In genomic region chr5:157571357-157571827, GRCh38 we compare ENCODE assay signal across 1 cellular context.
TF ChIP-seq lines count a peak whose summit lies in the region.

No MANE protein-coding gene starts in this region.

TF ChIP-seq in SK-N-SH, 30 proteins besides CTCF, POLR2A, EP300 and RAD21 (continued from another document):
- TF ChIP-seq MEF2A (IDR thresholded peaks at IDR 0.05; ENCODE audit: borderline replicate concordance, low read depth), result peak; percentile 52; the same call in 1 of the 2 replicates
- no peak for TF ChIP-seq USF1 (IDR thresholded peaks at IDR 0.05; ENCODE audit: borderline replicate concordance, low read depth)
- no peak for TF ChIP-seq ELF1 (IDR thresholded peaks at IDR 0.05)
- TF ChIP-seq REST (IDR thresholded peaks at IDR 0.05; ENCODE audit: low read depth, low read length), result no peak; the same call in 1 of the 2 replicates
- TF ChIP-seq EZH2phosphoT487 (IDR thresholded peaks at IDR 0.05; ENCODE audit: borderline replicate concordance, low read depth), result no peak
- no peak for TF ChIP-seq FOXJ3 (CRISPR knock-in tag; IDR thresholded peaks at IDR 0.05)
- no peak for TF ChIP-seq GABPA (IDR thresholded peaks at IDR 0.05; ENCODE audit: low read depth)
- no peak for TF ChIP-seq MXI1 (IDR thresholded peaks at IDR 0.05; ENCODE audit: low read depth, low read length)
- TF ChIP-seq YY1 (IDR thresholded peaks at IDR 0.05; ENCODE audit: low read depth), result no peak
- 0 out of 2 replicates have a peak, but pooled peaks have one; percentile 16 for TF ChIP-seq TAF1 (IDR thresholded peaks at IDR 0.05; ENCODE audit: borderline replicate concordance, low read depth, low read length)
